Comparison of ENCODE assay signal across 25 cellular contexts in genomic region chr13:106443625-106444024, GRCh38.
DNase-seq lines count a peak whose midpoint lies in the region; FAIRE-seq and TF ChIP-seq lines count a peak whose summit lies in the region.
"Had no signal": no experiment of that assay in that cellular context is flagged by ENCODE, and none has a peak within 500 bp of the region (broad histone marks: within the 10 kb centered on the region; RNA-seq: fewer than 3 reads in every experiment).

No MANE protein-coding gene starts in this region.

- H3K9me3 ChIP-seq in neural cell (ENCODE audit: low read length): no peaks in the 10 kb centered on the region
- no peaks in the 10 kb centered on the region for H3K9me3 ChIP-seq in neuron (ENCODE audit: low read length)
- H3K9me3 ChIP-seq in mammary epithelial cell (replicated peaks; ENCODE audit: insufficient read depth, low read length): no peaks in the 10 kb centered on the region
- H3K9me3 ChIP-seq: A549, BE2C had no signal

- BruUV-seq in mammary epithelial cell (replicated peaks; lab: Mats Ljungman, UMichigan): no TSS peak

- peak; percentile 15 for TF ChIP-seq RAD21 in neural cell (conservative IDR thresholded peaks at IDR 0.05)

- H3K4me2 ChIP-seq in neural cell (ENCODE audit: low read length): peak overlapping the region; percentile 36
- H3K4me2 ChIP-seq in mammary epithelial cell (ENCODE audit: insufficient read depth, low read depth, low read length): no peak overlapping the region
- H3K4me2 ChIP-seq: A549; BLaER1 treated with 17β-estradiol and CSF1 and Interleukin-3, amounts not matched to agents 10 nM and 100 nM had no signal

- no peaks in the 10 kb centered on the region for H3K36me3 Mint-ChIP-seq in activated naive CD4-positive, alpha-beta T cell treated with anti-CD3 and anti-CD28 coated beads for 36 hours (ENCODE audit: low read depth)
- H3K36me3 Mint-ChIP-seq: CD14-positive monocyte; CD8-positive, alpha-beta memory T cell had no signal

- H3K27me3 Mint-ChIP-seq in activated naive CD4-positive, alpha-beta T cell treated with anti-CD3 and anti-CD28 coated beads for 36 hours (ENCODE audit: low read depth): peaks cover 28% of the 10 kb centered on the region

- peaks cover 5% of the 10 kb centered on the region for H3F3A ChIP-seq in neural cell (ENCODE audit: insufficient read depth, low read length, poor library complexity, severe bottlenecking)

- H3K4me1 ChIP-seq in neuron (ENCODE audit: insufficient read depth, low read length): peaks cover 60% of the 10 kb centered on the region
- H3K4me1 ChIP-seq in mammary epithelial cell (ENCODE audit: insufficient read depth, low read length): no peaks in the 10 kb centered on the region
- H3K4me1 ChIP-seq: A549 had no signal

- no peak for TF ChIP-seq POLR2A in H54 (IDR thresholded peaks at IDR 0.05; ENCODE audit: low read depth, low read length)

- H3K27me3 ChIP-seq in neural cell (ENCODE audit: insufficient read depth, low read depth, low read length) (no peaks in the 10 kb centered on the region), neuron (ENCODE audit: insufficient read depth, low read length) (no peaks in the 10 kb centered on the region), mammary epithelial cell (ENCODE audit: insufficient read depth, low read length) (no peaks in the 10 kb centered on the region)
- H3K27me3 ChIP-seq: BE2C; BLaER1 treated with 17β-estradiol and CSF1 and Interleukin-3, amounts not matched to agents 10 nM and 100 nM had no signal

- intact Hi-C loops in activated naive CD4-positive, alpha-beta T cell treated with anti-CD3 and anti-CD28 coated beads for 36 hours (cut with micrococcal nuclease): no loop called here
- intact Hi-C loops in mammary epithelial cell (cut with micrococcal nuclease): no loop called here

- H3K79me2 ChIP-seq in neural cell (replicated peaks; ENCODE audit: insufficient read depth, low read length) (no peaks in the 10 kb centered on the region), mammary epithelial cell (ENCODE audit: insufficient read depth, low read length) (no peaks in the 10 kb centered on the region)

- H3K4me1 Mint-ChIP-seq in activated naive CD4-positive, alpha-beta T cell treated with anti-CD3 and anti-CD28 coated beads for 36 hours (ENCODE audit: low read depth): no peaks in the 10 kb centered on the region
- H3K4me1 Mint-ChIP-seq: CD14-positive monocyte; CD8-positive, alpha-beta memory T cell had no signal

- no peaks in the 10 kb centered on the region for H3K9me2 ChIP-seq in neural cell (ENCODE audit: insufficient read depth, low read length)

- TF ChIP-seq EP300 in neural cell (conservative IDR thresholded peaks at IDR 0.05; ENCODE audit: poor library complexity, severe bottlenecking): peak; percentile 61

- no peak overlapping the region for H3K27ac Mint-ChIP-seq in activated naive CD4-positive, alpha-beta T cell treated with anti-CD3 and anti-CD28 coated beads for 36 hours
- H3K27ac Mint-ChIP-seq: CD14-positive monocyte; CD4-positive, alpha-beta T cell; CD8-positive, alpha-beta memory T cell had no signal

- peak; percentile 75 for FAIRE-seq in H54 (lab: Jason Lieb, UNC)
- FAIRE-seq: A549, D721Med, GM12878 had no signal

- DNase-seq in H54 (ENCODE audit: insufficient read length, low spot score): no peak
- peak; percentile 78 for DNase-seq in NCI-H2227 treated with DMSO at 0.1 percent for 48 hours (lab: John Stamatoyannopoulos, UW)
- DNase-seq in activated naive CD4-positive, alpha-beta T cell treated with anti-CD3 and anti-CD28 coated beads for 36 hours: no peak
- DNase-seq in mammary epithelial cell: no peak
- no peak for DNase-seq in SHP77 treated with DMSO at 0.1 percent for 48 hours (lab: John Stamatoyannopoulos, UW)
- DNase-seq: 8988T; ACHN; AML-193; BE2C; CD4-positive, alpha-beta T cell; CD8-positive, alpha-beta memory T cell; DMS 273 treated with DMSO at 0.1 percent for 48 hours; DMS79; EL; GDM1; GOT3; H7; HCEC 1CT had no signal

- no peaks in the 10 kb centered on the region for H3K9me3 Mint-ChIP-seq in activated naive CD4-positive, alpha-beta T cell treated with anti-CD3 and anti-CD28 coated beads for 36 hours
- H3K9me3 Mint-ChIP-seq: CD4-positive, alpha-beta T cell had no signal

- H4K20me1 ChIP-seq in neural cell (ENCODE audit: insufficient read depth): no peaks in the 10 kb centered on the region
- H4K20me1 ChIP-seq in mammary epithelial cell (ENCODE audit: insufficient read depth, low read length): no peaks in the 10 kb centered on the region
- H4K20me1 ChIP-seq: BLaER1 treated with 17β-estradiol and CSF1 and Interleukin-3, amounts not matched to agents 10 nM and 100 nM had no signal

- H2AFZ ChIP-seq in neural cell (ENCODE audit: low read depth, low read length) (no peak overlapping the region), neuron (ENCODE audit: low read depth, low read length) (no peak overlapping the region), mammary epithelial cell (ENCODE audit: low read depth, low read length) (no peak overlapping the region)

- H3K27ac ChIP-seq in neural cell (ENCODE audit: low read length): peak overlapping the region; percentile 67
- H3K27ac ChIP-seq in mammary epithelial cell (ENCODE audit: insufficient read depth, low read depth, low read length): no peak overlapping the region
- H3K27ac ChIP-seq: A549; BLaER1 treated with 17β-estradiol and CSF1 and Interleukin-3, amounts not matched to agents 10 nM and 100 nM had no signal

- H3K4me3 Mint-ChIP-seq in activated naive CD4-positive, alpha-beta T cell treated with anti-CD3 and anti-CD28 coated beads for 36 hours: no peak overlapping the region
- H3K4me3 Mint-ChIP-seq: CD14-positive monocyte; CD4-positive, alpha-beta T cell; CD8-positive, alpha-beta memory T cell had no signal

- H3K36me3 ChIP-seq in neural cell (ENCODE audit: insufficient read depth, low read length) (no peaks in the 10 kb centered on the region), neuron (ENCODE audit: insufficient read depth, low read length) (no peaks in the 10 kb centered on the region), mammary epithelial cell (ENCODE audit: insufficient read depth, low read length) (no peaks in the 10 kb centered on the region)
- H3K36me3 ChIP-seq: BE2C; BLaER1 treated with 17β-estradiol and CSF1 and Interleukin-3, amounts not matched to agents 10 nM and 100 nM had no signal

- in situ Hi-C loops in mammary epithelial cell (cut with MboI; ENCODE audit: low sequenced_read_pairs in 2 of 2): no loop called here

- dilution Hi-C loops in mammary epithelial cell (cut with HindIII; ENCODE audit: low sequenced_read_pairs): no loop called here

- TF ChIP-seq CTCF in neural cell (IDR thresholded peaks at IDR 0.05; ENCODE audit: poor library complexity, severe bottlenecking) (no peak), mammary epithelial cell (conservative IDR thresholded peaks at IDR 0.05 in 1 of 2, IDR thresholded peaks at IDR 0.05 in 1 of 2; ENCODE audit: extremely low read depth in 1 of 2, insufficient read depth in 1 of 2, low read depth in 1 of 2, low read length in 2 of 2) (no peak)

- H3K9ac ChIP-seq in neural cell (ENCODE audit: low read length) (peak overlapping the region; percentile 15), mammary epithelial cell (ENCODE audit: insufficient read depth, low read length) (no peak overlapping the region)
- H3K9ac ChIP-seq: BLaER1 treated with 17β-estradiol and CSF1 and Interleukin-3, amounts not matched to agents 10 nM and 100 nM had no signal

- 61% methylated on average over 5 of the region's 5 CpGs for WGBS in mammary epithelial cell (ENCODE audit: low coverage, missing lambda C conversion rate)

- peak overlapping the region; percentile 46 for H3K4me3 ChIP-seq in neural cell (ENCODE audit: low read length)
- peak overlapping the region; percentile 2 for H3K4me3 ChIP-seq in neuron (ENCODE audit: low read length)
- H3K4me3 ChIP-seq in mammary epithelial cell (replicated peaks in 1 of 3; ENCODE audit: insufficient read depth in 1 of 3, low read depth in 2 of 3, low read length in 3 of 3): no peak overlapping the region
- H3K4me3 ChIP-seq: A549; BLaER1 treated with 17β-estradiol and CSF1 and Interleukin-3, amounts not matched to agents 10 nM and 100 nM; GM12878 had no signal

- CTCF ChIA-PET in activated naive CD4-positive, alpha-beta T cell treated with anti-CD3 and anti-CD28 coated beads for 36 hours (lab: Charles Lee): no interaction called here
- CTCF ChIA-PET in mammary epithelial cell (lab: Charles Lee; ENCODE audit: low non-redundant PET): no interaction called here

TF ChIP-seq in neural cell, 6 proteins besides CTCF, POLR2A, EP300 and RAD21:
- no peak for TF ChIP-seq SMC3 (conservative IDR thresholded peaks at IDR 0.05; ENCODE audit: poor library complexity)
- peak; percentile 47 for TF ChIP-seq REST (IDR thresholded peaks at IDR 0.05; ENCODE audit: borderline replicate concordance)
- no peak for TF ChIP-seq EZH2 (IDR thresholded peaks at IDR 0.05; ENCODE audit: borderline replicate concordance, insufficient read depth, low read length, poor library complexity, severe bottlenecking)
- TF ChIP-seq TAF1 (IDR thresholded peaks at IDR 0.05; ENCODE audit: low read depth): no peak
- no peak for TF ChIP-seq MXI1 (conservative IDR thresholded peaks at IDR 0.05; ENCODE audit: poor library complexity, severe bottlenecking)
- peak; percentile 69 for TF ChIP-seq POLR2AphosphoS5 (IDR thresholded peaks at IDR 0.05)

Comparison
In these comparisons a context has a peak if more than half of its experiments do, and no peak if none do; other contexts are left out.
1. H3K4me3 ChIP-seq: peak in neural cell (single experiment) and neuron (single experiment); none in mammary epithelial cell (0 of 3).